ENCODE assay signal across 2 cellular contexts in genomic region chr16:2834968-2835367, GRCh38.
TF ChIP-seq lines count a peak whose summit lies in the region.

No MANE protein-coding gene starts in this region.

TF ChIP-seq in A549, 52 proteins besides CTCF, POLR2A, EP300 and RAD21:
- TF ChIP-seq TFCP2L1 (CRISPR knock-in tag; IDR thresholded peaks at IDR 0.05) = no peak
- no peak for TF ChIP-seq HOXB13 (CRISPR knock-in tag; IDR thresholded peaks at IDR 0.05; ENCODE audit: low read depth)
- TF ChIP-seq POLR2AphosphoS2 (conservative IDR thresholded peaks at IDR 0.05; ENCODE audit: low read length) = no peak
- TF ChIP-seq MAZ (IDR thresholded peaks at IDR 0.05; ENCODE audit: borderline replicate concordance, low read depth, low read length) = no peak
- TF ChIP-seq JUN (IDR thresholded peaks at IDR 0.05) = no peak
- no peak for TF ChIP-seq ZFP36 (IDR thresholded peaks at IDR 0.05; ENCODE audit: borderline replicate concordance, partially characterized antibody)

TF ChIP-seq in SK-N-SH, 30 proteins besides CTCF, POLR2A, EP300 and RAD21:
- TF ChIP-seq, protein P1, sequence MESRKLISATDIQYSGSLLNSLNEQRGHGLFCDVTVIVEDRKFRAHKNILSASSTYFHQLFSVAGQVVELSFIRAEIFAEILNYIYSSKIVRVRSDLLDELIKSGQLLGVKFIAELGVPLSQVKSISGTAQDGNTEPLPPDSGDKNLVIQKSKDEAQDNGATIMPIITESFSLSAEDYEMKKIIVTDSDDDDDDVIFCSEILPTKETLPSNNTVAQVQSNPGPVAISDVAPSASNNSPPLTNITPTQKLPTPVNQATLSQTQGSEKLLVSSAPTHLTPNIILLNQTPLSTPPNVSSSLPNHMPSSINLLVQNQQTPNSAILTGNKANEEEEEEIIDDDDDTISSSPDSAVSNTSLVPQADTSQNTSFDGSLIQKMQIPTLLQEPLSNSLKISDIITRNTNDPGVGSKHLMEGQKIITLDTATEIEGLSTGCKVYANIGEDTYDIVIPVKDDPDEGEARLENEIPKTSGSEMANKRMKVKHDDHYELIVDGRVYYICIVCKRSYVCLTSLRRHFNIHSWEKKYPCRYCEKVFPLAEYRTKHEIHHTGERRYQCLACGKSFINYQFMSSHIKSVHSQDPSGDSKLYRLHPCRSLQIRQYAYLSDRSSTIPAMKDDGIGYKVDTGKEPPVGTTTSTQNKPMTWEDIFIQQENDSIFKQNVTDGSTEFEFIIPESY (IDR thresholded peaks at IDR 0.05; ENCODE audit: borderline replicate concordance, low read depth) = no peak
- TF ChIP-seq CHD2 (IDR thresholded peaks at IDR 0.05; ENCODE audit: low read length, partially characterized antibody) (no peak), FOXJ3 (CRISPR knock-in tag; IDR thresholded peaks at IDR 0.05) (no peak), RXRA (IDR thresholded peaks at IDR 0.05; ENCODE audit: borderline replicate concordance, low read depth) (no peak), GATA2 (CRISPR knock-in tag; IDR thresholded peaks at IDR 0.05) (no peak), TCF12 (IDR thresholded peaks at IDR 0.05) (no peak), RCOR1 (IDR thresholded peaks at IDR 0.05; ENCODE audit: low read length) (no peak), USF2 (IDR thresholded peaks at IDR 0.05; ENCODE audit: borderline replicate concordance, low read depth, low read length) (no peak), GABPA (IDR thresholded peaks at IDR 0.05; ENCODE audit: low read depth) (no peak), ELF1 (IDR thresholded peaks at IDR 0.05) (no peak), YY1 (IDR thresholded peaks at IDR 0.05; ENCODE audit: low read depth) (no peak), POLR2AphosphoS5 (IDR thresholded peaks at IDR 0.05; ENCODE audit: low read depth, low read length) (no peak), JUND (IDR thresholded peaks at IDR 0.05) (no peak), IRF3 (IDR thresholded peaks at IDR 0.05; ENCODE audit: low read depth, low read length) (no peak)
- TF ChIP-seq, protein P2, sequence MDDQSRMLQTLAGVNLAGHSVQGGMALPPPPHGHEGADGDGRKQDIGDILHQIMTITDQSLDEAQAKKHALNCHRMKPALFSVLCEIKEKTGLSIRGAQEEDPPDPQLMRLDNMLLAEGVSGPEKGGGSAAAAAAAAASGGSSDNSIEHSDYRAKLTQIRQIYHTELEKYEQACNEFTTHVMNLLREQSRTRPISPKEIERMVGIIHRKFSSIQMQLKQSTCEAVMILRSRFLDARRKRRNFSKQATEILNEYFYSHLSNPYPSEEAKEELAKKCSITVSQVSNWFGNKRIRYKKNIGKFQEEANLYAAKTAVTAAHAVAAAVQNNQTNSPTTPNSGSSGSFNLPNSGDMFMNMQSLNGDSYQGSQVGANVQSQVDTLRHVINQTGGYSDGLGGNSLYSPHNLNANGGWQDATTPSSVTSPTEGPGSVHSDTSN (IDR thresholded peaks at IDR 0.05) = no peak
